10 cellular contexts compared by ENCODE assay signal in genomic region chr2:62270728-62271127, GRCh38.
DNase-seq lines count a peak whose midpoint lies in the region; ATAC-seq and TF ChIP-seq lines count a peak whose summit lies in the region.
"Had no signal": no experiment of that assay in that cellular context is flagged by ENCODE, and none has a peak within 500 bp of the region (broad histone marks: within the 10 kb centered on the region; RNA-seq: fewer than 3 reads in every experiment).

No MANE protein-coding gene starts in this region.

- H3K4me1 ChIP-seq in prostate gland (replicated peaks), result no peaks in the 10 kb centered on the region

- no peak overlapping the region for H3K27ac ChIP-seq in prostate gland
- H3K27ac ChIP-seq: 22Rv1 had no signal

- no peak overlapping the region for H3K4me3 ChIP-seq in prostate gland

- H3K36me3 ChIP-seq in prostate gland, result no peaks in the 10 kb centered on the region

- 14% methylated on average over 3 of the region's 3 CpGs for WGBS in prostate gland

- intact Hi-C loops in prostate gland (cut with DNase I), result no loop called here

- ATAC-seq in HG03520 (IDR thresholded peaks at IDR 0.05; ENCODE audit: unreplicated experiment) (no peak), GM21381 (IDR thresholded peaks at IDR 0.05; ENCODE audit: unreplicated experiment) (no peak), GM19452 (IDR thresholded peaks at IDR 0.05; ENCODE audit: unreplicated experiment) (no peak)

- TF ChIP-seq CTCF in prostate gland (IDR thresholded peaks at IDR 0.05), result no peak

- no peaks in the 10 kb centered on the region for H3K9me3 ChIP-seq in prostate gland

- no peak for TF ChIP-seq POLR2A in prostate gland (IDR thresholded peaks at IDR 0.05)

- DNase-seq in DMS153 (lab: John Stamatoyannopoulos, UW) (peak; percentile 6), DMS153 treated with DMSO at 0.1 percent for 48 hours (lab: John Stamatoyannopoulos, UW; ENCODE audit: unreplicated experiment) (no peak), NCI-H226 (peak; percentile 46), dermis blood vessel endothelial cell (peak; percentile 62), prostate gland (ENCODE audit: low spot score) (peak; percentile 39)
- DNase-seq: activated CD4-positive, alpha-beta T cell treated with anti-CD3 and anti-CD28 coated beads, Interleukin-2, amount 50 U/mL, for 48 hours had no signal

- no peaks in the 10 kb centered on the region for H3K27me3 ChIP-seq in prostate gland (replicated peaks; ENCODE audit: insufficient read depth)
